Comparison of ENCODE assay signal across 8 cellular contexts in the genomic region with DNA sequence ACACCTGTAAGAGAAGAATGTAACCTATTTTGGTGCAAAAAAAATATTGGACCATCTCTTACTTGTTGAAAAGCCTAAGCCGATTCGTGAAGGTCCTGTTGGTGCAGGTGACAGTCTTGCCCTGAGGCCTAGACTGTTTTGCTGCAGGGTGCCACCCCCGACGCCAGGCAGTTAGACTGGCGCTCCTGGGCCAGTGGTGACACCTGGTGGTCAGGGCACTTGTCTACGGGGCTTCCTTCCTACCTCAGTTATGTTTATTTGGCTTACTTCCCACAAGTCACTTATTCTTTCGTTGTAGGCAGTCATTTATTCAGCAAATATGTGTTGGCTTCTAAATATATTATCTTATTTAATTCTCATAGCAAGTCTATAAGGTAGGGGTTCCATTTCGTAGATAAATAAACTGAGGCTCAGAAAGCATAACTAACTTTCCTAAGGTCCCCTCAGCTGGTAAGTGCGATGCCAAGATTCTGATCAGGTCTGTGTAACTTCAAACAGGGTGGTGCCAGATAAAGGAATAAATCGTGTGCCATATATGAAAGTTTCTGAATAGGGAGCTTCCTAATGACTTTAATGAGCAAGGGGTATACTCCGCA.
DNase-seq lines count a peak whose midpoint lies in the region; ATAC-seq and TF ChIP-seq lines count a peak whose summit lies in the region.

No MANE protein-coding gene starts in this region.

- POLR2A ChIA-PET in AG04449 (lab: Yijun Ruan, JAX): no interaction called here

- H3K27me3 Mint-ChIP-seq in stimulated activated memory B cell treated with anti-CD40 and anti-IgM and Interleukin-4, amounts not matched to agents 10 μg/mL and 1 μg/mL and 100 μg/mL, for 72 hours: no peaks in the 10 kb centered on the region

- DNase-seq in AG04449 (ENCODE audit: low read depth, low spot score) (no peak), NCI-H446 treated with DMSO at 0.1 percent for 48 hours (lab: John Stamatoyannopoulos, UW) (peak; percentile 47), choroid plexus epithelial cell (ENCODE audit: low read depth) (peak; percentile 21)
- DNase-seq in activated CD4-positive, alpha-beta T cell treated with anti-CD3 and anti-CD28 coated beads for 24 hours (ENCODE audit: low read depth in 2 of 2): peak; percentile 69 to 70

- ATAC-seq in GM18520 (IDR thresholded peaks at IDR 0.05; ENCODE audit: unreplicated experiment): peak; percentile 53
- ATAC-seq in HG03064 (IDR thresholded peaks at IDR 0.05; ENCODE audit: low read depth, unreplicated experiment): peak; percentile 33
- ATAC-seq in stimulated activated memory B cell treated with anti-CD40 and anti-IgM and Interleukin-4, amounts not matched to agents 10 μg/mL and 1 μg/mL and 100 μg/mL, for 72 hours: peak; percentile 69

- H3K27ac Mint-ChIP-seq in stimulated activated memory B cell treated with anti-CD40 and anti-IgM and Interleukin-4, amounts not matched to agents 10 μg/mL and 1 μg/mL and 100 μg/mL, for 72 hours: no peak overlapping the region

- H3K36me3 ChIP-seq in muscle layer of duodenum (ENCODE audit: control insufficient read depth in 1 of 2, insufficient read depth in 2 of 2, low read length in 2 of 2): no peaks in the 10 kb centered on the region

- peaks cover 26% of the 10 kb centered on the region for H3K4me1 Mint-ChIP-seq in stimulated activated memory B cell treated with anti-CD40 and anti-IgM and Interleukin-4, amounts not matched to agents 10 μg/mL and 1 μg/mL and 100 μg/mL, for 72 hours

- no peaks in the 10 kb centered on the region for H3K9me3 Mint-ChIP-seq in stimulated activated memory B cell treated with anti-CD40 and anti-IgM and Interleukin-4, amounts not matched to agents 10 μg/mL and 1 μg/mL and 100 μg/mL, for 72 hours

- H3K9me3 ChIP-seq in muscle layer of duodenum (ENCODE audit: control insufficient read depth in 1 of 2, low read length in 2 of 2): no peaks in the 10 kb centered on the region

- peak overlapping the region; percentile 68 for H3K27ac ChIP-seq in muscle layer of duodenum (ENCODE audit: low read length)

- CTCF ChIA-PET in AG04449 (lab: Yijun Ruan, JAX): interaction anchor here (0.6 to 4.4 kb wide), 19 partner anchors 8 to 780 kb away, joined by 3 to 31 read pairs (median 8); partner anchors contain the start of gene HENMT1

- TF ChIP-seq CTCF in AG04449 (IDR thresholded peaks at IDR 0.05; ENCODE audit: insufficient read depth, low read length, missing control alignments): peak; percentile 8
- peak; percentile 46 for TF ChIP-seq CTCF in choroid plexus epithelial cell (conservative IDR thresholded peaks at IDR 0.05; ENCODE audit: low read depth, low read length)

- H3K4me3 ChIP-seq in AG04449 (ENCODE audit: low read depth, low read length) (no peak overlapping the region), choroid plexus epithelial cell (ENCODE audit: low read depth, low read length) (no peak overlapping the region), muscle layer of duodenum (ENCODE audit: low read depth in 1 of 2, low read length in 2 of 2) (peak overlapping the region; percentile 88 to 94)

- peaks cover 5% of the 10 kb centered on the region for H3K36me3 Mint-ChIP-seq in stimulated activated memory B cell treated with anti-CD40 and anti-IgM and Interleukin-4, amounts not matched to agents 10 μg/mL and 1 μg/mL and 100 μg/mL, for 72 hours

- no peaks in the 10 kb centered on the region for H3K27me3 ChIP-seq in muscle layer of duodenum (ENCODE audit: low read depth, low read length)

- peaks cover 4 to 15% of the 10 kb centered on the region in 2 donors for H3K4me1 ChIP-seq in muscle layer of duodenum (ENCODE audit: control insufficient read depth in 1 of 2, insufficient read depth in 2 of 2, low read length in 2 of 2)

- H3K4me3 Mint-ChIP-seq in stimulated activated memory B cell treated with anti-CD40 and anti-IgM and Interleukin-4, amounts not matched to agents 10 μg/mL and 1 μg/mL and 100 μg/mL, for 72 hours: peak overlapping the region; percentile 36

Comparison
In these comparisons a context has a peak if more than half of its experiments do, and no peak if none do; other contexts are left out.
1. H3K4me3 ChIP-seq: peak in muscle layer of duodenum (2 of 2); none in AG04449 (single experiment) and choroid plexus epithelial cell (single experiment).
2. Peak in every context shown above with its lines, with median percentiles within 50 percentile points of each other: ATAC-seq.